ENCODE assay signal across 1 cellular context in genomic region chr5:170483701-170484458, GRCh38.
TF ChIP-seq lines count a peak whose summit lies in the region.

No MANE protein-coding gene starts in this region.

TF ChIP-seq in GM23338, 12 proteins besides CTCF, POLR2A, EP300 and RAD21 (continued from another document):
- TF ChIP-seq REST (IDR thresholded peaks at IDR 0.05; ENCODE audit: unreplicated experiment) = no peak
- no peak for TF ChIP-seq EZH2phosphoT487 (IDR thresholded peaks at IDR 0.05; ENCODE audit: unreplicated experiment)
- no peak for TF ChIP-seq ZNF114 (CRISPR knock-in tag; IDR thresholded peaks at IDR 0.05)
